In genomic region chr2:216633616-216634316, GRCh38 we compare ENCODE assay signal across 8 cellular contexts. TPM values are rescaled to one million over a fixed set of nuclear protein-coding genes. Genes with fewer than 3 reads are reported as not detected.
DNase-seq lines count a peak whose midpoint lies in the region; ATAC-seq and TF ChIP-seq lines count a peak whose summit lies in the region.

No MANE protein-coding gene starts in this region.

- H3K9me3 ChIP-seq in parathyroid adenoma (ENCODE audit: control insufficient read depth, low read length) = no peaks in the 10 kb centered on the region

- POLR2A ChIA-PET in activated CD4-positive, alpha-beta T cell treated with anti-CD3 and anti-CD28 coated beads for 36 hours (lab: Charles Lee) = no interaction called here

- peaks cover 53% of the 10 kb centered on the region for H3K27me3 Mint-ChIP-seq in activated CD4-positive, alpha-beta T cell treated with anti-CD3 and anti-CD28 coated beads for 36 hours

- H2AFZ ChIP-seq in parathyroid adenoma = peak overlapping the region; percentile 71

- no peak for TF ChIP-seq CTCF in fibroblast of villous mesenchyme (IDR thresholded peaks at IDR 0.05; ENCODE audit: insufficient read depth, low read depth, low read length)
- no peak for TF ChIP-seq CTCF in parathyroid adenoma (IDR thresholded peaks at IDR 0.05)

- H3K27me3 ChIP-seq in parathyroid adenoma (ENCODE audit: control insufficient read depth, insufficient read depth, low read length) = no peaks in the 10 kb centered on the region

- CTCF ChIA-PET in activated CD4-positive, alpha-beta T cell treated with anti-CD3 and anti-CD28 coated beads for 36 hours (lab: Charles Lee) = interaction anchor here (1.3 kb wide), 1 partner anchor 117 kb away, joined by 3 read pairs; no protein-coding TSS in a partner anchor

- intact Hi-C loops in activated CD4-positive, alpha-beta T cell treated with anti-CD3 and anti-CD28 coated beads for 36 hours (cut with DNase I, micrococcal nuclease) = loop anchor here (2.0 to 5.0 kb wide), 2 partner anchors 59 to 61 kb away; partner anchors contain the start of gene IGFBP5 (in 1 of the 2)

- no peaks in the 10 kb centered on the region for H3K4me1 ChIP-seq in parathyroid adenoma

- H3K36me3 ChIP-seq in parathyroid adenoma (ENCODE audit: control insufficient read depth, insufficient read depth, low read length) = no peaks in the 10 kb centered on the region

- H3K4me2 ChIP-seq in parathyroid adenoma (ENCODE audit: low read length) = peak overlapping the region; percentile 85

- H3K27ac Mint-ChIP-seq in activated CD4-positive, alpha-beta T cell treated with anti-CD3 and anti-CD28 coated beads for 36 hours = no peak overlapping the region

- H3K9ac ChIP-seq in parathyroid adenoma = no peak overlapping the region

- H3K79me2 ChIP-seq in parathyroid adenoma = no peaks in the 10 kb centered on the region

- DNase-seq in activated CD4-positive, alpha-beta T cell treated with anti-CD3 and anti-CD28 coated beads for 36 hours = peak; percentile 23
- DNase-seq in activated CD4-positive, alpha-beta T cell treated with anti-CD3 and anti-CD28 coated beads for 4 hours = no peak
- DNase-seq in fibroblast of villous mesenchyme (ENCODE audit: low read depth) = peak; percentile 16
- no peak for DNase-seq in NCI-H524 (lab: John Stamatoyannopoulos, UW)
- DNase-seq in inferior parietal cortex (ENCODE audit: extremely low spot score) = no peak
- DNase-seq in activated effector memory CD4-positive, alpha-beta T cell treated with anti-CD3 and anti-CD28 coated beads, Interleukin-2, amount 50 U/mL, for 16 hours = no peak

- no peak overlapping the region for H3K27ac ChIP-seq in parathyroid adenoma

- H3K4me3 Mint-ChIP-seq in activated CD4-positive, alpha-beta T cell treated with anti-CD3 and anti-CD28 coated beads for 36 hours = peak overlapping the region; percentile 76

- peak; percentile 27 for ATAC-seq in activated CD4-positive, alpha-beta T cell treated with anti-CD3 and anti-CD28 coated beads for 36 hours
- ATAC-seq in SK-N-SH treated with all-trans-retinoic acid at 6 μM for 48 hours = peak; percentile 19

- H3K4me1 Mint-ChIP-seq in activated CD4-positive, alpha-beta T cell treated with anti-CD3 and anti-CD28 coated beads for 36 hours = peaks cover 23% of the 10 kb centered on the region

- no peaks in the 10 kb centered on the region for H3K36me3 Mint-ChIP-seq in activated CD4-positive, alpha-beta T cell treated with anti-CD3 and anti-CD28 coated beads for 36 hours (ENCODE audit: low read depth)

- no peaks in the 10 kb centered on the region for H3K9me3 Mint-ChIP-seq in activated CD4-positive, alpha-beta T cell treated with anti-CD3 and anti-CD28 coated beads for 36 hours (ENCODE audit: low read depth)

- H3K4me3 ChIP-seq in fibroblast of villous mesenchyme (ENCODE audit: low read depth, low read length) = peak overlapping the region; percentile 70
- peak overlapping the region; percentile 53 for H3K4me3 ChIP-seq in parathyroid adenoma (ENCODE audit: low read depth, low read length)

TF ChIP-seq in SK-N-SH treated with all-trans-retinoic acid at 6 μM for 48 hours, 23 proteins besides CTCF, POLR2A, EP300 and RAD21:
- TF ChIP-seq ZNF70 (CRISPR knock-in tag; IDR thresholded peaks at IDR 0.05) (0 out of 2 replicates have a peak, but pooled peaks have one; percentile 3), POU6F1 (CRISPR knock-in tag; IDR thresholded peaks at IDR 0.05; ENCODE audit: borderline replicate concordance, low read depth) (no peak)

RNA-seq across cellular contexts. Expression of gene IGFBP2, which starts 0.5 kb away (rescaled TPM):
- 10 to 100 TPM in 1 of 2 experiments, 1 to 10 TPM in 1; 9.8 to 11.5 TPM for total RNA-seq in activated CD4-positive, alpha-beta T cell treated with anti-CD3 and anti-CD28 coated beads for 36 hours
- 15.5 and 18.4 TPM in 2 replicates for total RNA-seq in fibroblast of villous mesenchyme

Comparison
In these comparisons a context has a peak if more than half of its experiments do, and no peak if none do; other contexts are left out.
1. DNase-seq: peak in activated CD4-positive, alpha-beta T cell treated with anti-CD3 and anti-CD28 coated beads for 36 hours (single experiment) and fibroblast of villous mesenchyme (single experiment); none in activated CD4-positive, alpha-beta T cell treated with anti-CD3 and anti-CD28 coated beads for 4 hours (0 of 2), NCI-H524 (0 of 2), inferior parietal cortex (single experiment) and activated effector memory CD4-positive, alpha-beta T cell treated with anti-CD3 and anti-CD28 coated beads, Interleukin-2, amount 50 U/mL, for 16 hours (single experiment).